ENCODE assay signal across 8 cellular contexts in genomic region chr1:3775498-3776230, GRCh38. TPM values are rescaled to one million over a fixed set of nuclear protein-coding genes. Genes with fewer than 3 reads are reported as not detected.
DNase-seq lines count a peak whose midpoint lies in the region; ATAC-seq, FAIRE-seq and TF ChIP-seq lines count a peak whose summit lies in the region.

No MANE protein-coding gene starts in this region.

- WGBS in heart left ventricle, 4 donors: 36 to 45% (median 37%) methylated on average over 20 to 27 of the region's 27 CpGs
- WGBS in small intestine, 3 donors: 8 to 26% (median 19%) methylated on average over 22 to 27 of the region's 27 CpGs

- POLR2A ChIA-PET in Caco-2 (lab: Charles Lee): no interaction called here

- H3K27me3 Mint-ChIP-seq in Caco-2 (ENCODE audit: insufficient read depth, unreplicated experiment): no peaks in the 10 kb centered on the region

- no peak overlapping the region for H3K4me3 Mint-ChIP-seq in Caco-2 (ENCODE audit: unreplicated experiment)

- H3K36me3 ChIP-seq in Peyer's patch (peaks cover 0 to 14% (median 0%) of the 10 kb centered on the region in 3 donors), heart left ventricle (peaks cover 0 to 26% (median 19%) of the 10 kb centered on the region in 9 donors), small intestine (ENCODE audit: control insufficient read depth in 2 of 2, insufficient read depth in 2 of 2, low read length in 2 of 2) (peaks cover 3 to 4% of the 10 kb centered on the region in 2 donors), Caco-2 (ENCODE audit: control insufficient read depth, insufficient read depth, low read length) (no peaks in the 10 kb centered on the region)

- H3K4me3 ChIP-seq in HL-60 (replicated peaks; ENCODE audit: insufficient read depth, low read length) (no peak overlapping the region), Peyer's patch (peak overlapping the region in 2 of 4 donors; percentile 3 to 6), heart left ventricle (no peak overlapping the region), small intestine (ENCODE audit: low read depth in 1 of 2, low read length in 2 of 2) (no peak overlapping the region), Caco-2 (ENCODE audit: low read depth, low read length) (no peak overlapping the region)

- H3K27ac Mint-ChIP-seq in Caco-2 (ENCODE audit: unreplicated experiment): no peak overlapping the region

- H3K27me3 ChIP-seq in HL-60 (ENCODE audit: insufficient read depth, poor library complexity, severe bottlenecking) (peaks cover 6% of the 10 kb centered on the region), Peyer's patch (peaks cover 0 to 3% of the 10 kb centered on the region in 2 donors), heart left ventricle (peaks cover 0 to 6% (median 0%) of the 10 kb centered on the region in 9 donors), small intestine (ENCODE audit: control insufficient read depth in 2 of 2, insufficient read depth in 2 of 2, low read length in 2 of 2) (no peaks in the 10 kb centered on the region), Caco-2 (replicated peaks; ENCODE audit: control insufficient read depth, insufficient read depth, low read length) (no peaks in the 10 kb centered on the region)

- no peaks in the 10 kb centered on the region for H3K4me1 Mint-ChIP-seq in Caco-2 (ENCODE audit: low read depth, unreplicated experiment)

- H3K9me3 Mint-ChIP-seq in Caco-2 (ENCODE audit: unreplicated experiment): no peaks in the 10 kb centered on the region

- peak in 1 of 4 donors; percentile 1 for ATAC-seq in heart left ventricle
- no peak for ATAC-seq in HG03139 (IDR thresholded peaks at IDR 0.05; ENCODE audit: unreplicated experiment)

- TF ChIP-seq POLR2A in Peyer's patch (IDR thresholded peaks at IDR 0.05): no peak
- no peak for TF ChIP-seq POLR2A in heart left ventricle (IDR thresholded peaks at IDR 0.05)

- H3K36me3 Mint-ChIP-seq in Caco-2 (ENCODE audit: insufficient read depth, unreplicated experiment): peaks cover 14% of the 10 kb centered on the region

- DNase-seq in D341Med (ENCODE audit: low spot score) (peak; percentile 74), HL-60 (ENCODE audit: low read depth in 1 of 2, low spot score in 1 of 2) (peak; percentile 69 to 71), Peyer's patch (peak; percentile 68 to 76 (median 75)), heart left ventricle (peak in 4 of 5 donors; percentile 55 to 79 (median 65)), small intestine (peak; percentile 78), Caco-2 (no peak)
- peak; percentile 84 for DNase-seq in activated effector memory CD4-positive, alpha-beta T cell treated with anti-CD3 and anti-CD28 coated beads, Interleukin-2, amount 50 U/mL, for 16 hours

- CTCF ChIA-PET in Caco-2 (lab: Charles Lee): no interaction called here

- H3K27ac ChIP-seq in HL-60 (replicated peaks): no peak overlapping the region
- H3K27ac ChIP-seq in Peyer's patch: peak overlapping the region in 1 of 4 donors; percentile 31
- no peak overlapping the region for H3K27ac ChIP-seq in heart left ventricle
- H3K27ac ChIP-seq in small intestine (ENCODE audit: low read depth in 1 of 2, low read length in 1 of 2): no peak overlapping the region

- BruUV-seq in Caco-2 (replicated peaks; lab: Mats Ljungman, UMichigan): no TSS peak

- TF ChIP-seq CTCF in HL-60 (IDR thresholded peaks at IDR 0.05; ENCODE audit: insufficient read depth, low read length) (peak; percentile 37), Peyer's patch (IDR thresholded peaks at IDR 0.05) (peak in 4 of 6 experiments; percentile 48 to 60 (median 52)), heart left ventricle (IDR thresholded peaks at IDR 0.05) (peak in 2 of 12 donors; percentile 10 to 18), Caco-2 (IDR thresholded peaks at IDR 0.05; ENCODE audit: insufficient read depth in 1 of 2, low read depth in 1 of 2, low read length in 1 of 2, severe bottlenecking in 1 of 2, unreplicated experiment in 1 of 2) (peak in 1 of 2 experiments; percentile 4)

- intact Hi-C loops in heart left ventricle (cut with DNase I): no loop called here
- intact Hi-C loops in Caco-2 (cut with micrococcal nuclease; ENCODE audit: unreplicated experiment): no loop called here

- no peaks in the 10 kb centered on the region for H3K9me3 ChIP-seq in Peyer's patch
- H3K9me3 ChIP-seq in heart left ventricle: no peaks in the 10 kb centered on the region
- no peaks in the 10 kb centered on the region for H3K9me3 ChIP-seq in small intestine (ENCODE audit: control insufficient read depth, low read depth)
- H3K9me3 ChIP-seq in Caco-2: no peaks in the 10 kb centered on the region

- no peak for FAIRE-seq in small intestine (lab: Jason Lieb, UNC)

- peaks cover 8 to 37% (median 19%) of the 10 kb centered on the region in 4 donors for H3K4me1 ChIP-seq in Peyer's patch
- peaks cover 0 to 60% (median 31%) of the 10 kb centered on the region in 12 donors for H3K4me1 ChIP-seq in heart left ventricle
- peaks cover 0 to 4% of the 10 kb centered on the region in 2 donors for H3K4me1 ChIP-seq in small intestine (ENCODE audit: control insufficient read depth in 2 of 2, insufficient read depth in 1 of 2, low read depth in 1 of 2, low read length in 1 of 2)
- H3K4me1 ChIP-seq in Caco-2: peaks cover 26% of the 10 kb centered on the region; the same call in 1 of the 2 replicates

RNA-seq across cellular contexts. Expression of gene SMIM1, which starts 3.1 kb away (rescaled TPM):
- not detected for total RNA-seq in Peyer's patch
- total RNA-seq in heart left ventricle: 10 to 100 TPM in 6 of 9 donors, 1 to 10 TPM in 3; 9.4 to 20.8 (median 11.7) TPM
- polyA plus RNA-seq in heart left ventricle: 10 to 100 TPM in 1 of 2 donors, 1 to 10 TPM in 1; 3.8 to 51.2 TPM
- 1 to 10 TPM in 1 of 3 donors, not detected in 2; 2.1 TPM for polyA plus RNA-seq in small intestine
- 7.1 and 9.4 TPM in 2 replicates for total RNA-seq in Caco-2 (2022)

RNA-seq across cellular contexts. Expression of gene LRRC47, which starts 20.6 kb away (rescaled TPM):
- total RNA-seq in Peyer's patch (10 to 100 TPM; 31.3 to 99.0 (median 40.8) TPM), heart left ventricle (10 to 100 TPM; 51.3 to 85.7 (median 68.8) TPM), Caco-2 (2022) (44.3 and 48.5 TPM in 2 replicates)
- polyA plus RNA-seq in heart left ventricle (10 to 100 TPM; 18.4 to 39.2 TPM), small intestine (10 to 100 TPM; 16.8 to 23.8 (median 19.0) TPM)

RNA-seq across cellular contexts. Expression of gene CCDC27, which starts 23.4 kb away (rescaled TPM):
- total RNA-seq in Peyer's patch: not detected
- not detected for total RNA-seq in heart left ventricle
- not detected for polyA plus RNA-seq in heart left ventricle
- polyA plus RNA-seq in small intestine: under 1 TPM in 1 of 3 donors, not detected in 2; 0.27 TPM
- total RNA-seq in Caco-2 (2022): not detected in 2 replicates

Comparison
In these comparisons a context has a peak if more than half of its experiments do, and no peak if none do; other contexts are left out.
1. DNase-seq: peak in D341Med (single experiment), HL-60 (2 of 2), Peyer's patch (3 of 3), activated effector memory CD4-positive, alpha-beta T cell treated with anti-CD3 and anti-CD28 coated beads, Interleukin-2, amount 50 U/mL, for 16 hours (single experiment), heart left ventricle (4 of 5) and small intestine (single experiment); none in Caco-2 (0 of 2).